In the genomic region with DNA sequence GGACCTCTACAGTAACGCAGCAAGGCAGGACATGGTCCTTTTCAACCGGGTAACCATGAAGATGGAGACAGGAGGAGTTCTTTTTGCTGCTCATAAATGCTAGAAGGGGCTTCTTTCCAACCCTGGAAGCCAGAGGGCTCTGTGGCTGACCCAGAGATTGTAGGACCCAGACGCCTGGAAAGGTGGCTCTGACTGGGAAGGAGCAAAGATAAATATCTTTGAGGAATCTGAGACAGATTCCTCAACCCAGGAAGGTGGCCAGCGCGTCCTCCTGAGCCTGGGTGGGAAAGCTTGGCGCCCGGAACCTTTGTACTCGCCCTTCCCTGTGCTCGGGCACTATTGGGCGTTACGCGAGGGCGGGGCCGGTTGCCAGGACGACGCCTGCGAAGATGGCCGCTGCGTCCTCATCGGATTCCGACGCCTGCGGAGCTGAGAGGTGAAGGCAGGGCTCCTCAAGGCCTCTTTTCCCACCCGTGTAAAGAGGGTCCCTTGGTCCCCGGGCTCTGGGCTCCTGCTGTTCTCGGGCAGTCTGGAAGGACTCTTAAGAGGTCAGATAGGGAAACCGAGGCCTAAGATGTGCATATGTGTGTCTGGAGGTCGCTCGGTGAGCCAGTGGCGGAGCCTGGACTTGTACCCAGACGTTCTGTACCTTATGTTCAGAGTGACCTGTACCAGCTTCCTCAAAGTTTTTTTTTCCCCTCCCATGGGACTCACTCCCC, we compare ENCODE assay signal across 1 cellular context.
A peak's percentile ranks its signal among the peaks of the same experiment; 100 is the strongest.
TF ChIP-seq lines count a peak whose summit lies in the region.

A gene (plus strand): TSS at position 365 of the 719 bp plus-strand sequence. CDS start 25 bp downstream, at position 390.

TF ChIP-seq in HepG2, 621 proteins besides CTCF, POLR2A, EP300 and RAD21 (continued from another document and continues in another):
- TF ChIP-seq EEA1 (CRISPR knock-in tag; IDR thresholded peaks at IDR 0.05; ENCODE audit: borderline replicate concordance) (peak; percentile 66; the same call in 1 of the 2 replicates), ZNF441 (CRISPR knock-in tag; IDR thresholded peaks at IDR 0.05; ENCODE audit: borderline replicate concordance) (peak; percentile 46; the same call in 1 of the 2 replicates), MEIS2 (CRISPR knock-in tag; IDR thresholded peaks at IDR 0.05) (peak; percentile 56; the same call in 1 of the 2 replicates), GTF2F1 (IDR thresholded peaks at IDR 0.05; ENCODE audit: low read length) (no peak), RBAK (CRISPR knock-in tag; IDR thresholded peaks at IDR 0.05) (no peak), HHEX (CRISPR knock-in tag; IDR thresholded peaks at IDR 0.05) (peak; percentile 61), SP1 (IDR thresholded peaks at IDR 0.05) (no peak), SP1 (CRISPR knock-in tag; IDR thresholded peaks at IDR 0.05) (peak; percentile 99), SMAD3 (CRISPR knock-in tag; IDR thresholded peaks at IDR 0.05) (peak; percentile 60; the same call in 1 of the 2 replicates), DNMT1 (CRISPR knock-in tag; IDR thresholded peaks at IDR 0.05) (0 out of 2 replicates have a peak, but pooled peaks have one; percentile 49), MTF2 (CRISPR knock-in tag; IDR thresholded peaks at IDR 0.05; ENCODE audit: borderline replicate concordance) (no peak), MZF1 (CRISPR knock-in tag; IDR thresholded peaks at IDR 0.05; ENCODE audit: borderline replicate concordance) (no peak), ZNF777 (CRISPR knock-in tag; IDR thresholded peaks at IDR 0.05) (0 out of 2 replicates have a peak, but pooled peaks have one; percentile 32), ZIK1 (CRISPR knock-in tag; IDR thresholded peaks at IDR 0.05; ENCODE audit: borderline replicate concordance, low read depth) (peak; percentile 73; the same call in 1 of the 2 replicates), SATB2 (CRISPR knock-in tag; IDR thresholded peaks at IDR 0.05) (0 out of 2 replicates have a peak, but pooled peaks have one; percentile 63), NR2F2 (IDR thresholded peaks at IDR 0.05; ENCODE audit: borderline replicate concordance, low read depth) (no peak; the same call in 1 of the 2 replicates), SIN3A (IDR thresholded peaks at IDR 0.05; ENCODE audit: borderline replicate concordance, low read depth, low read length) (peak; percentile 96; the same call in 1 of the 2 replicates), KDM3A (CRISPR knock-in tag; IDR thresholded peaks at IDR 0.05; ENCODE audit: low read depth) (peak; percentile 73; the same call in 1 of the 2 replicates), CBFB (CRISPR knock-in tag; IDR thresholded peaks at IDR 0.05) (peak; percentile 78; the same call in 1 of the 2 replicates), ZEB1 (IDR thresholded peaks at IDR 0.05; ENCODE audit: insufficient replicate concordance, low read depth) (peak; percentile 29)
- TF ChIP-seq, protein P1, sequence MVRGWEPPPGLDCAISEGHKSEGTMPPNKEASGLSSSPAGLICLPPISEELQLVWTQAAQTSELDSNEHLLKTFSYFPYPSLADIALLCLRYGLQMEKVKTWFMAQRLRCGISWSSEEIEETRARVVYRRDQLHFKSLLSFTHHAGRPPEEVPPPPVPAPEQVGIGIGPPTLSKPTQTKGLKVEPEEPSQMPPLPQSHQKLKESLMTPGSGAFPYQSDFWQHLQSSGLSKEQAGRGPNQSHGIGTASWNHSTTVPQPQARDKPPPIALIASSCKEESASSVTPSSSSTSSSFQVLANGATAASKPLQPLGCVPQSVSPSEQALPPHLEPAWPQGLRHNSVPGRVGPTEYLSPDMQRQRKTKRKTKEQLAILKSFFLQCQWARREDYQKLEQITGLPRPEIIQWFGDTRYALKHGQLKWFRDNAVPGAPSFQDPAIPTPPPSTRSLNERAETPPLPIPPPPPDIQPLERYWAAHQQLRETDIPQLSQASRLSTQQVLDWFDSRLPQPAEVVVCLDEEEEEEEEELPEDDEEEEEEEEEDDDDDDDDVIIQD (CRISPR knock-in tag; IDR thresholded peaks at IDR 0.05; ENCODE audit: low read depth), result peak; percentile 73
- TF ChIP-seq, protein P2, sequence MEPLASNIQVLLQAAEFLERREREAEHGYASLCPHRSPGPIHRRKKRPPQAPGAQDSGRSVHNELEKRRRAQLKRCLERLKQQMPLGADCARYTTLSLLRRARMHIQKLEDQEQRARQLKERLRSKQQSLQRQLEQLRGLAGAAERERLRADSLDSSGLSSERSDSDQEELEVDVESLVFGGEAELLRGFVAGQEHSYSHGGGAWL (CRISPR knock-in tag; IDR thresholded peaks at IDR 0.05), result 0 out of 2 replicates have a peak, but pooled peaks have one; percentile 20
- TF ChIP-seq, protein P3, sequence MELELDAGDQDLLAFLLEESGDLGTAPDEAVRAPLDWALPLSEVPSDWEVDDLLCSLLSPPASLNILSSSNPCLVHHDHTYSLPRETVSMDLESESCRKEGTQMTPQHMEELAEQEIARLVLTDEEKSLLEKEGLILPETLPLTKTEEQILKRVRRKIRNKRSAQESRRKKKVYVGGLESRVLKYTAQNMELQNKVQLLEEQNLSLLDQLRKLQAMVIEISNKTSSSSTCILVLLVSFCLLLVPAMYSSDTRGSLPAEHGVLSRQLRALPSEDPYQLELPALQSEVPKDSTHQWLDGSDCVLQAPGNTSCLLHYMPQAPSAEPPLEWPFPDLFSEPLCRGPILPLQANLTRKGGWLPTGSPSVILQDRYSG (CRISPR knock-in tag; IDR thresholded peaks at IDR 0.05), result no peak
- TF ChIP-seq, protein P4, sequence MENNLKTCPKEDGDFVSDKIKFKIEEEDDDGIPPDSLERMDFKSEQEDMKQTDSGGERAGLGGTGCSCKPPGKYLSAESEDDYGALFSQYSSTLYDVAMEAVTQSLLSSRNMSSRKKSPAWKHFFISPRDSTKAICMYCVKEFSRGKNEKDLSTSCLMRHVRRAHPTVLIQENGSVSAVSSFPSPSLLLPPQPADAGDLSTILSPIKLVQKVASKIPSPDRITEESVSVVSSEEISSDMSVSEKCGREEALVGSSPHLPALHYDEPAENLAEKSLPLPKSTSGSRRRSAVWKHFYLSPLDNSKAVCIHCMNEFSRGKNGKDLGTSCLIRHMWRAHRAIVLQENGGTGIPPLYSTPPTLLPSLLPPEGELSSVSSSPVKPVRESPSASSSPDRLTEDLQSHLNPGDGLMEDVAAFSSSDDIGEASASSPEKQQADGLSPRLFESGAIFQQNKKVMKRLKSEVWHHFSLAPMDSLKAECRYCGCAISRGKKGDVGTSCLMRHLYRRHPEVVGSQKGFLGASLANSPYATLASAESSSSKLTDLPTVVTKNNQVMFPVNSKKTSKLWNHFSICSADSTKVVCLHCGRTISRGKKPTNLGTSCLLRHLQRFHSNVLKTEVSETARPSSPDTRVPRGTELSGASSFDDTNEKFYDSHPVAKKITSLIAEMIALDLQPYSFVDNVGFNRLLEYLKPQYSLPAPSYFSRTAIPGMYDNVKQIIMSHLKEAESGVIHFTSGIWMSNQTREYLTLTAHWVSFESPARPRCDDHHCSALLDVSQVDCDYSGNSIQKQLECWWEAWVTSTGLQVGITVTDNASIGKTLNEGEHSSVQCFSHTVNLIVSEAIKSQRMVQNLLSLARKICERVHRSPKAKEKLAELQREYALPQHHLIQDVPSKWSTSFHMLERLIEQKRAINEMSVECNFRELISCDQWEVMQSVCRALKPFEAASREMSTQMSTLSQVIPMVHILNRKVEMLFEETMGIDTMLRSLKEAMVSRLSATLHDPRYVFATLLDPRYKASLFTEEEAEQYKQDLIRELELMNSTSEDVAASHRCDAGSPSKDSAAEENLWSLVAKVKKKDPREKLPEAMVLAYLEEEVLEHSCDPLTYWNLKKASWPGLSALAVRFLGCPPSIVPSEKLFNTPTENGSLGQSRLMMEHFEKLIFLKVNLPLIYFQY (CRISPR knock-in tag; IDR thresholded peaks at IDR 0.05; ENCODE audit: borderline replicate concordance), result no peak
- TF ChIP-seq, protein P5, sequence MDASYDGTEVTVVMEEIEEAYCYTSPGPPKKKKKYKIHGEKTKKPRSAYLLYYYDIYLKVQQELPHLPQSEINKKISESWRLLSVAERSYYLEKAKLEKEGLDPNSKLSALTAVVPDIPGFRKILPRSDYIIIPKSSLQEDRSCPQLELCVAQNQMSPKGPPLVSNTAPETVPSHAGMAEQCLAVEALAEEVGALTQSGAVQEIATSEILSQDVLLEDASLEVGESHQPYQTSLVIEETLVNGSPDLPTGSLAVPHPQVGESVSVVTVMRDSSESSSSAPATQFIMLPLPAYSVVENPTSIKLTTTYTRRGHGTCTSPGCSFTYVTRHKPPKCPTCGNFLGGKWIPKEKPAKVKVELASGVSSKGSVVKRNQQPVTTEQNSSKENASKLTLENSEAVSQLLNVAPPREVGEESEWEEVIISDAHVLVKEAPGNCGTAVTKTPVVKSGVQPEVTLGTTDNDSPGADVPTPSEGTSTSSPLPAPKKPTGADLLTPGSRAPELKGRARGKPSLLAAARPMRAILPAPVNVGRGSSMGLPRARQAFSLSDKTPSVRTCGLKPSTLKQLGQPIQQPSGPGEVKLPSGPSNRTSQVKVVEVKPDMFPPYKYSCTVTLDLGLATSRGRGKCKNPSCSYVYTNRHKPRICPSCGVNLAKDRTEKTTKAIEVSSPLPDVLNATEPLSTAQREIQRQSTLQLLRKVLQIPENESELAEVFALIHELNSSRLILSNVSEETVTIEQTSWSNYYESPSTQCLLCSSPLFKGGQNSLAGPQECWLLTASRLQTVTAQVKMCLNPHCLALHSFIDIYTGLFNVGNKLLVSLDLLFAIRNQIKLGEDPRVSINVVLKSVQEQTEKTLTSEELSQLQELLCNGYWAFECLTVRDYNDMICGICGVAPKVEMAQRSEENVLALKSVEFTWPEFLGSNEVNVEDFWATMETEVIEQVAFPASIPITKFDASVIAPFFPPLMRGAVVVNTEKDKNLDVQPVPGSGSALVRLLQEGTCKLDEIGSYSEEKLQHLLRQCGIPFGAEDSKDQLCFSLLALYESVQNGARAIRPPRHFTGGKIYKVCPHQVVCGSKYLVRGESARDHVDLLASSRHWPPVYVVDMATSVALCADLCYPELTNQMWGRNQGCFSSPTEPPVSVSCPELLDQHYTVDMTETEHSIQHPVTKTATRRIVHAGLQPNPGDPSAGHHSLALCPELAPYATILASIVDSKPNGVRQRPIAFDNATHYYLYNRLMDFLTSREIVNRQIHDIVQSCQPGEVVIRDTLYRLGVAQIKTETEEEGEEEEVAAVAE (CRISPR knock-in tag; IDR thresholded peaks at IDR 0.05; ENCODE audit: borderline replicate concordance), result peak; percentile 69; the same call in 1 of the 2 replicates
- TF ChIP-seq, protein P6, sequence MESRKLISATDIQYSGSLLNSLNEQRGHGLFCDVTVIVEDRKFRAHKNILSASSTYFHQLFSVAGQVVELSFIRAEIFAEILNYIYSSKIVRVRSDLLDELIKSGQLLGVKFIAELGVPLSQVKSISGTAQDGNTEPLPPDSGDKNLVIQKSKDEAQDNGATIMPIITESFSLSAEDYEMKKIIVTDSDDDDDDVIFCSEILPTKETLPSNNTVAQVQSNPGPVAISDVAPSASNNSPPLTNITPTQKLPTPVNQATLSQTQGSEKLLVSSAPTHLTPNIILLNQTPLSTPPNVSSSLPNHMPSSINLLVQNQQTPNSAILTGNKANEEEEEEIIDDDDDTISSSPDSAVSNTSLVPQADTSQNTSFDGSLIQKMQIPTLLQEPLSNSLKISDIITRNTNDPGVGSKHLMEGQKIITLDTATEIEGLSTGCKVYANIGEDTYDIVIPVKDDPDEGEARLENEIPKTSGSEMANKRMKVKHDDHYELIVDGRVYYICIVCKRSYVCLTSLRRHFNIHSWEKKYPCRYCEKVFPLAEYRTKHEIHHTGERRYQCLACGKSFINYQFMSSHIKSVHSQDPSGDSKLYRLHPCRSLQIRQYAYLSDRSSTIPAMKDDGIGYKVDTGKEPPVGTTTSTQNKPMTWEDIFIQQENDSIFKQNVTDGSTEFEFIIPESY (CRISPR knock-in tag; IDR thresholded peaks at IDR 0.05), result peak; percentile 51; the same call in 1 of the 2 replicates
- TF ChIP-seq, protein P7, sequence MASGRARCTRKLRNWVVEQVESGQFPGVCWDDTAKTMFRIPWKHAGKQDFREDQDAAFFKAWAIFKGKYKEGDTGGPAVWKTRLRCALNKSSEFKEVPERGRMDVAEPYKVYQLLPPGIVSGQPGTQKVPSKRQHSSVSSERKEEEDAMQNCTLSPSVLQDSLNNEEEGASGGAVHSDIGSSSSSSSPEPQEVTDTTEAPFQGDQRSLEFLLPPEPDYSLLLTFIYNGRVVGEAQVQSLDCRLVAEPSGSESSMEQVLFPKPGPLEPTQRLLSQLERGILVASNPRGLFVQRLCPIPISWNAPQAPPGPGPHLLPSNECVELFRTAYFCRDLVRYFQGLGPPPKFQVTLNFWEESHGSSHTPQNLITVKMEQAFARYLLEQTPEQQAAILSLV (CRISPR knock-in tag; IDR thresholded peaks at IDR 0.05; ENCODE audit: borderline replicate concordance), result peak; percentile 82; the same call in 1 of the 2 replicates
- TF ChIP-seq, protein P8, sequence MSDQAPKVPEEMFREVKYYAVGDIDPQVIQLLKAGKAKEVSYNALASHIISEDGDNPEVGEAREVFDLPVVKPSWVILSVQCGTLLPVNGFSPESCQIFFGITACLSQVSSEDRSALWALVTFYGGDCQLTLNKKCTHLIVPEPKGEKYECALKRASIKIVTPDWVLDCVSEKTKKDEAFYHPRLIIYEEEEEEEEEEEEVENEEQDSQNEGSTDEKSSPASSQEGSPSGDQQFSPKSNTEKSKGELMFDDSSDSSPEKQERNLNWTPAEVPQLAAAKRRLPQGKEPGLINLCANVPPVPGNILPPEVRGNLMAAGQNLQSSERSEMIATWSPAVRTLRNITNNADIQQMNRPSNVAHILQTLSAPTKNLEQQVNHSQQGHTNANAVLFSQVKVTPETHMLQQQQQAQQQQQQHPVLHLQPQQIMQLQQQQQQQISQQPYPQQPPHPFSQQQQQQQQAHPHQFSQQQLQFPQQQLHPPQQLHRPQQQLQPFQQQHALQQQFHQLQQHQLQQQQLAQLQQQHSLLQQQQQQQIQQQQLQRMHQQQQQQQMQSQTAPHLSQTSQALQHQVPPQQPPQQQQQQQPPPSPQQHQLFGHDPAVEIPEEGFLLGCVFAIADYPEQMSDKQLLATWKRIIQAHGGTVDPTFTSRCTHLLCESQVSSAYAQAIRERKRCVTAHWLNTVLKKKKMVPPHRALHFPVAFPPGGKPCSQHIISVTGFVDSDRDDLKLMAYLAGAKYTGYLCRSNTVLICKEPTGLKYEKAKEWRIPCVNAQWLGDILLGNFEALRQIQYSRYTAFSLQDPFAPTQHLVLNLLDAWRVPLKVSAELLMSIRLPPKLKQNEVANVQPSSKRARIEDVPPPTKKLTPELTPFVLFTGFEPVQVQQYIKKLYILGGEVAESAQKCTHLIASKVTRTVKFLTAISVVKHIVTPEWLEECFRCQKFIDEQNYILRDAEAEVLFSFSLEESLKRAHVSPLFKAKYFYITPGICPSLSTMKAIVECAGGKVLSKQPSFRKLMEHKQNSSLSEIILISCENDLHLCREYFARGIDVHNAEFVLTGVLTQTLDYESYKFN (CRISPR knock-in tag; conservative IDR thresholded peaks at IDR 0.05), result 0 out of 2 replicates have a peak, but pooled peaks have one; percentile 17
